Comparison of ENCODE assay signal across 8 cellular contexts in genomic region chr2:65430515-65431416, GRCh38. TPM values are rescaled to one million over a fixed set of nuclear protein-coding genes. Genes with fewer than 3 reads are reported as not detected.
A peak's percentile ranks its signal among the peaks of the same experiment; 100 is the strongest.
DNase-seq lines count a peak whose midpoint lies in the region; ATAC-seq, FAIRE-seq and TF ChIP-seq lines count a peak whose summit lies in the region.

No MANE protein-coding gene starts in this region.

- no TSS peak for BruUV-seq in K562 (replicated peaks; lab: Mats Ljungman, UMichigan)

- peaks cover 35% of the 10 kb centered on the region for H4K20me1 ChIP-seq in K562 (replicated peaks; ENCODE audit: control insufficient read depth, insufficient read depth, low read length)

- peak overlapping the region; percentile 92 for H3K4me3 Mint-ChIP-seq in T-helper 2 cell treated with Interferon-gamma antibody and Interleukin-4, amounts not matched to agents 5 μg/mL and 100 μg/mL, for 36 hours

- in situ Hi-C loops in K562 (cut with MboI), result no loop called here

- TF ChIP-seq RAD21 in K562 (CRISPR knock-in tag; conservative IDR thresholded peaks at IDR 0.05 in 1 of 2, IDR thresholded peaks at IDR 0.05 in 1 of 2), result no peak; a peak in 1 of 4 replicates

- intact Hi-C loops in K562 (cut with micrococcal nuclease), result loop anchor here (10.0 kb wide), 1 partner anchor 366 kb away; no protein-coding TSS in a partner anchor

- peak; percentile 23; the same call in 1 of the 2 replicates for TF ChIP-seq POLR2A in K562 (conservative IDR thresholded peaks at IDR 0.05)

- H3K4me2 ChIP-seq in K562 (ENCODE audit: insufficient read depth, low read length), result peak overlapping the region; percentile 82

- peak; percentile 55 for DNase-seq in GM10266 (ENCODE audit: extremely low spot score)
- DNase-seq in NCI-H1694 (lab: John Stamatoyannopoulos, UW), result peak; percentile 72
- peak; percentile 55 for DNase-seq in T-helper 2 cell treated with Interferon-gamma antibody and Interleukin-4, amounts not matched to agents 5 μg/mL and 100 μg/mL, for 36 hours (ENCODE audit: low spot score)
- peak; percentile 42 to 79 (median 50) for DNase-seq in K562 (ENCODE audit: extremely low read depth in 1 of 4, low spot score in 3 of 4)
- no peak for DNase-seq in skeletal muscle cell (ENCODE audit: low read depth)
- no peak for DNase-seq in HuH-7.5 (ENCODE audit: low spot score)

- H3K79me2 ChIP-seq in K562 (ENCODE audit: control insufficient read depth, insufficient read depth, low read length), result peaks cover 70% of the 10 kb centered on the region

- TF ChIP-seq CTCF in GM10266 (IDR thresholded peaks at IDR 0.05; ENCODE audit: control insufficient read depth, insufficient read depth, low read depth, missing control alignments), result no peak
- no peak for TF ChIP-seq CTCF in K562 (IDR thresholded peaks at IDR 0.05 in 2 of 3, conservative IDR thresholded peaks at IDR 0.05 in 1 of 3; ENCODE audit: insufficient read depth in 2 of 3, low read depth in 1 of 3, low read length in 3 of 3)

- H3K9me3 ChIP-seq in K562 (replicated peaks; ENCODE audit: control insufficient read depth, insufficient read depth, low read depth, low read length) (no peaks in the 10 kb centered on the region), iPS-20b (ENCODE audit: insufficient read depth, low read depth, low read length) (no peaks in the 10 kb centered on the region)

- H3K27me3 Mint-ChIP-seq in T-helper 2 cell treated with Interferon-gamma antibody and Interleukin-4, amounts not matched to agents 5 μg/mL and 100 μg/mL, for 36 hours (ENCODE audit: low read depth), result peaks cover 61% of the 10 kb centered on the region

- H2AFZ ChIP-seq in K562 (ENCODE audit: low read depth, low read length), result peak overlapping the region; percentile 34

- H3K27me3 ChIP-seq in K562 (ENCODE audit: control insufficient read depth in 2 of 2, insufficient read depth in 2 of 2, low read length in 2 of 2) (no peaks in the 10 kb centered on the region), iPS-20b (ENCODE audit: insufficient read depth, low read length) (peaks cover 54% of the 10 kb centered on the region)

- WGBS in K562 (ENCODE audit: insufficient coverage, low coverage, missing lambda C conversion rate), result 1% methylated on average over 42 of the region's 95 CpGs

- peak; percentile 26 for FAIRE-seq in K562 (lab: Jason Lieb, UNC)

- POLR2A ChIA-PET in K562 (lab: Yijun Ruan, JAX), result interaction anchor here (0.7 to 8.6 kb wide), 5 partner anchors 10 to 81 kb away, joined by 3 to 63 read pairs (median 6); no protein-coding TSS in a partner anchor

- H3K36me3 ChIP-seq in K562 (ENCODE audit: control insufficient read depth, insufficient read depth, low read length) (peaks cover 26% of the 10 kb centered on the region), iPS-20b (ENCODE audit: insufficient read depth, low read depth, low read length) (no peaks in the 10 kb centered on the region)

- H3K27ac Mint-ChIP-seq in T-helper 2 cell treated with Interferon-gamma antibody and Interleukin-4, amounts not matched to agents 5 μg/mL and 100 μg/mL, for 36 hours, result peak overlapping the region; percentile 71

- H3K4me1 ChIP-seq in K562 (replicated peaks in 1 of 2; ENCODE audit: control insufficient read depth in 2 of 2, insufficient read depth in 2 of 2, low read length in 2 of 2) (peaks cover 28 to 39% of the 10 kb centered on the region in 2 experiments), iPS-20b (ENCODE audit: insufficient read depth, low read length) (peaks cover 11% of the 10 kb centered on the region; the same call in 1 of the 2 replicates)

- no peaks in the 10 kb centered on the region for H3K9me3 Mint-ChIP-seq in T-helper 2 cell treated with Interferon-gamma antibody and Interleukin-4, amounts not matched to agents 5 μg/mL and 100 μg/mL, for 36 hours

- peaks cover 5% of the 10 kb centered on the region for H3K9me1 ChIP-seq in K562 (ENCODE audit: control insufficient read depth, insufficient read depth, low read length)

- CTCF ChIA-PET in K562 (lab: Yijun Ruan, JAX; ENCODE audit: low intra/inter-chr PET ratio), result interaction anchor here (0.6 kb wide), 1 partner anchor 163 kb away, joined by 4 read pairs; no protein-coding TSS in a partner anchor

- H3K9ac ChIP-seq in K562 (ENCODE audit: insufficient read depth in 1 of 2, low read depth in 2 of 2, low read length in 2 of 2), result peak overlapping the region; percentile 86 to 98
- peak overlapping the region; percentile 68; the same call in 1 of the 2 replicates for H3K9ac ChIP-seq in iPS-20b (ENCODE audit: low read depth, low read length)

- H3K4me1 Mint-ChIP-seq in T-helper 2 cell treated with Interferon-gamma antibody and Interleukin-4, amounts not matched to agents 5 μg/mL and 100 μg/mL, for 36 hours (ENCODE audit: low read depth), result peaks cover 4% of the 10 kb centered on the region

- H3K36me3 Mint-ChIP-seq in T-helper 2 cell treated with Interferon-gamma antibody and Interleukin-4, amounts not matched to agents 5 μg/mL and 100 μg/mL, for 36 hours (ENCODE audit: low read depth), result no peaks in the 10 kb centered on the region

- no peak for TF ChIP-seq EP300 in K562 (IDR thresholded peaks at IDR 0.05; ENCODE audit: low read length)

- H3K27ac ChIP-seq in K562 (ENCODE audit: extremely low read depth, low read depth, low read length) (peak overlapping the region; percentile 92), iPS-20b (ENCODE audit: low read length) (no peak overlapping the region)

- ATAC-seq in HG02840 (IDR thresholded peaks at IDR 0.05; ENCODE audit: low FRiP score, unreplicated experiment) (peak; percentile 13), K562 (peak; percentile 57)

- H3K4me3 ChIP-seq in K562 (peak overlapping the region; percentile 85), iPS-20b (ENCODE audit: low read length) (peak overlapping the region; percentile 79), skeletal muscle cell (ENCODE audit: low read depth, low read length) (peak overlapping the region; percentile 86)

TF ChIP-seq in K562, 482 proteins besides CTCF, POLR2A, EP300 and RAD21 (continues in another document):
- peak; percentile 31; the same call in 1 of the 2 replicates for TF ChIP-seq CREM (IDR thresholded peaks at IDR 0.05; ENCODE audit: low read depth)
- peak in 1 of 2 experiments; percentile 57; a peak in 2 of 4 replicates for TF ChIP-seq ETV6 (IDR thresholded peaks at IDR 0.05; ENCODE audit: borderline replicate concordance in 1 of 2, low read depth in 2 of 2, low read length in 1 of 2)
- no peak for TF ChIP-seq ETV6 (CRISPR knock-in tag; IDR thresholded peaks at IDR 0.05; ENCODE audit: borderline replicate concordance)

RNA-seq across cellular contexts. Expression of gene SPRED2, which starts 1.6 kb away (rescaled TPM):
- total RNA-seq in K562 (2011; cell fraction: chromatin; rRNA removed; ENCODE audit: low replicate concordance), result 32.9 and 55.4 TPM in 2 replicates
- total RNA-seq in K562 (2011; cell fraction: nucleolus; rRNA removed), result 16.8 and 20.1 TPM in 2 replicates
- total RNA-seq in K562 (2011; cell fraction: nucleoplasm; rRNA removed), result 32.7 and 48.2 TPM in 2 replicates
- total RNA-seq in K562 (2014; rRNA removed) (7.8 and 9.5 TPM in 2 replicates), K562 (2014; rRNA removed; fragmentation: Illumina TruSeq; extraction: Trizol) (14.1 and 14.8 TPM in 2 replicates), K562 (2015; rRNA removed; fragmentation: Illumina TruSeq; extraction: Trizol) (10.2 and 10.7 TPM in 2 replicates), K562 (2021) (42.6 and 50.8 TPM in 2 replicates)
- polyA plus RNA-seq in K562 (2011; rRNA removed) (15.3 and 16.5 TPM in 2 replicates), K562 (2014; fragmentation: Illumina TruSeq; extraction: Trizol) (40.9 and 42.6 TPM in 2 replicates), K562 (2014; fragmentation: Nextera tagmentation; extraction: Ambion mirVana) (1 to 10 TPM; 4.6 to 6.4 TPM), K562 (2014; rRNA removed) (17.9 and 21.2 TPM in 2 replicates)
- polyA plus RNA-seq in K562 (2011; cell fraction: cytosol; rRNA removed), result 18.1 and 23.5 TPM in 2 replicates
- polyA plus RNA-seq in K562 (2011; cell fraction: nucleus; rRNA removed), result 20.4 and 30.3 TPM in 2 replicates
- polyA plus RNA-seq in K562 (2012), result 22.1 and 26.6 TPM in 2 replicates
- 16.7 and 18.3 TPM in 2 replicates for polyA minus RNA-seq in K562 (2011; rRNA and poly(A)+ RNA removed)
- polyA minus RNA-seq in K562 (2011; cell fraction: cytosol; rRNA and poly(A)+ RNA removed), result 22.5 and 22.8 TPM in 2 replicates
- polyA minus RNA-seq in K562 (2011; cell fraction: nucleus; rRNA and poly(A)+ RNA removed), result 6.9 and 9.3 TPM in 2 replicates

Comparison
In these comparisons a context has a peak if more than half of its experiments do, and no peak if none do; other contexts are left out.
1. DNase-seq: peak in GM10266 (single experiment), NCI-H1694 (single experiment), T-helper 2 cell treated with Interferon-gamma antibody and Interleukin-4, amounts not matched to agents 5 μg/mL and 100 μg/mL, for 36 hours (single experiment) and K562 (4 of 4); none in skeletal muscle cell (single experiment) and HuH-7.5 (single experiment).
2. Peak in every context shown above with its lines, with median percentiles within 50 percentile points of each other: H3K4me3 ChIP-seq.